In the genomic region with DNA sequence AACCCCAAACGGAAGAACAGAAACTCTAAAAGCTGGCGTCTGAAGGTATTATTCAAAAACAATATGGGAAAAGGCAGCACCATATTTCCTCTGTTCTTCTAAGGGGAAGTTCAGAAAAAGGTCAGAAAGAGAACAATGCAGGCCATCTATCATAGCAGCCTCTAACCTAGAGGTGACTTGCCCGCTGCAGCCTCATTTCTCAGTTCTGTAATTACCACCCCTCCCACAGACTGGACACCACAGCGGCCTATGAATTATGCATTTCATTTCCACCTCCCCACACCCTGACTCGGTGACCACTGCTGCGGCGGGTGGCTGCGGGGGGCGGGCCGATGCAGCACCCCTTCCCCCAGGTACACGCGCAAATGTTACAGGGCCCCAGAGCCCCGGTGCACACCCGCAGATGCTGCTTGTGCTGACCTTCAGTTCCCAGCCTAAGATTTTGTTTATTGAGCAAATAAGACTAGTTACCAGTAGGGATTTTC, we compare ENCODE assay signal across 8 cellular contexts.
A peak's percentile ranks its signal among the peaks of the same experiment; 100 is the strongest.
DNase-seq lines count a peak whose midpoint lies in the region; ATAC-seq and TF ChIP-seq lines count a peak whose summit lies in the region.

No MANE protein-coding gene starts in this region.

- intact Hi-C loops in sciatic nerve (cut with DNase I): loop anchor here (5.0 kb wide), 1 partner anchor 353 kb away; no protein-coding TSS in a partner anchor

- no peak for DNase-seq in chondrocyte (ENCODE audit: low spot score)
- DNase-seq in sciatic nerve (ENCODE audit: low spot score): no peak
- no peak for DNase-seq in DMS79 treated with DMSO at 0.1 percent for 48 hours (lab: John Stamatoyannopoulos, UW)
- no peak for DNase-seq in occipital lobe (lab: John Stamatoyannopoulos, UW)
- no peak for DNase-seq in NK-92 (lab: John Stamatoyannopoulos, UW; ENCODE audit: unreplicated experiment)

- peaks cover 5% of the 10 kb centered on the region for H3K36me3 Mint-ChIP-seq in chondrocyte (ENCODE audit: low read depth)

- TF ChIP-seq CTCF in GM12873 (IDR thresholded peaks at IDR 0.05; ENCODE audit: insufficient read depth, low read depth, low read length, missing control alignments): peak; percentile 5
- TF ChIP-seq CTCF in chondrocyte (IDR thresholded peaks at IDR 0.05): no peak

- ATAC-seq in GM21367 (IDR thresholded peaks at IDR 0.05; ENCODE audit: unreplicated experiment) (peak; percentile 86), HG03575 (IDR thresholded peaks at IDR 0.05; ENCODE audit: extremely low read depth, insufficient number of reproducible peaks, low FRiP score, unreplicated experiment) (peak; percentile 64), sciatic nerve (peak; percentile 46)

- H3K27ac Mint-ChIP-seq in chondrocyte (ENCODE audit: unreplicated experiment): peak overlapping the region; percentile 66

- H3K9me3 Mint-ChIP-seq in chondrocyte (ENCODE audit: low read depth): no peaks in the 10 kb centered on the region

- peaks cover 59% of the 10 kb centered on the region for H3K4me1 Mint-ChIP-seq in chondrocyte (ENCODE audit: low read depth)

- H3K27me3 Mint-ChIP-seq in chondrocyte (ENCODE audit: low read depth): no peaks in the 10 kb centered on the region

- H3K4me3 Mint-ChIP-seq in chondrocyte (ENCODE audit: unreplicated experiment): no peak overlapping the region
